24 cellular contexts compared by ENCODE assay signal in genomic region chr14:101602466-101602840, GRCh38. TPM values are rescaled to one million over a fixed set of nuclear protein-coding genes. Genes with fewer than 3 reads are reported as not detected.
"Had no signal": no experiment of that assay in that cellular context is flagged by ENCODE, and none has a peak within 500 bp of the region (broad histone marks: within the 10 kb centered on the region; RNA-seq: fewer than 3 reads in every experiment).

No MANE protein-coding gene starts in this region.

- H3K27ac ChIP-seq: breast epithelium, Peyer's patch, RWPE1, SJSA1 had no signal

- H3K27me3 ChIP-seq: breast epithelium, Peyer's patch, SJSA1 had no signal

- H3K4me3 Mint-ChIP-seq: activated naive CD4-positive, alpha-beta T cell treated with anti-CD3 and anti-CD28 coated beads, Interleukin-2, amount 10 ng/mL, durations not matched to agents 7 days and 5 days; activated naive CD8-positive, alpha-beta T cell treated with anti-CD3 and anti-CD28 coated beads for 36 hours; central memory CD8-positive, alpha-beta T cell; T-helper 1 cell treated with Interleukin-12 subunit alpha and Interleukin-12 subunit beta and Interleukin-4 antibody, amounts not matched to agents 30 μg/mL and 1 μg/mL, for 36 hours had no signal

- H3K4me1 Mint-ChIP-seq: activated naive CD8-positive, alpha-beta T cell treated with anti-CD3 and anti-CD28 coated beads for 36 hours had no signal

- DNase-seq: activated CD4-positive, alpha-beta T cell treated with anti-CD3 and anti-CD28 coated beads for 48 hours; activated CD8-positive, alpha-beta memory T cell treated with anti-CD3 and anti-CD28 coated beads, Interleukin-2, amount 50 U/mL, for 4 hours; activated gamma-delta T cell treated with Interleukin-2 at 50 U/mL for 16 hours; activated naive CD4-positive, alpha-beta T cell treated with anti-CD3 and anti-CD28 coated beads, Interleukin-2, amount 10 ng/mL, durations not matched to agents 7 days and 5 days; activated naive CD8-positive, alpha-beta T cell treated with anti-CD3 and anti-CD28 coated beads for 36 hours; IMR-90; KG1; NCI-H1048; NCI-H146; NCI-H187 treated with DMSO at 0.1 percent for 48 hours; NCI-H2081 treated with DMSO at 0.1 percent for 48 hours; NCI-H446; NCI-H524; Right ventricle myocardium superior had no signal

- H3K9me3 Mint-ChIP-seq: central memory CD8-positive, alpha-beta T cell had no signal

- H3K4me3 ChIP-seq: breast epithelium, Peyer's patch, SJSA1 had no signal

- H3K36me3 Mint-ChIP-seq: activated naive CD8-positive, alpha-beta T cell treated with anti-CD3 and anti-CD28 coated beads for 36 hours had no signal

- H3K9me3 ChIP-seq: breast epithelium, Peyer's patch, SJSA1 had no signal

- ATAC-seq: activated CD4-positive, CD25-positive, alpha-beta regulatory T cell treated with anti-CD3 and anti-CD28 coated beads, Interleukin-2, amount 50 U/mL, for 24 hours had no signal

- H3K4me1 ChIP-seq: breast epithelium, Peyer's patch, SJSA1 had no signal

- H3K36me3 ChIP-seq: breast epithelium, Peyer's patch, SJSA1 had no signal

- H3K27ac Mint-ChIP-seq: activated naive CD4-positive, alpha-beta T cell treated with anti-CD3 and anti-CD28 coated beads, Interleukin-2, amount 10 ng/mL, durations not matched to agents 7 days and 5 days; activated naive CD8-positive, alpha-beta T cell treated with anti-CD3 and anti-CD28 coated beads for 36 hours; T-helper 1 cell treated with Interleukin-12 subunit alpha and Interleukin-12 subunit beta and Interleukin-4 antibody, amounts not matched to agents 30 μg/mL and 1 μg/mL, for 36 hours had no signal

RNA-seq across cellular contexts. Expression of gene DIO3, which starts 41.2 kb away (rescaled TPM):
- total RNA-seq: activated CD8-positive, alpha-beta memory T cell treated with anti-CD3 and anti-CD28 coated beads for 36 hours; activated naive CD8-positive, alpha-beta T cell treated with anti-CD3 and anti-CD28 coated beads for 36 hours; IMR-90; LHCN-M2; M059J; SJSA1 had no signal
- polyA plus RNA-seq: IMR-90 had no signal
